ENCODE assay signal across 3 cellular contexts in the genomic region with DNA sequence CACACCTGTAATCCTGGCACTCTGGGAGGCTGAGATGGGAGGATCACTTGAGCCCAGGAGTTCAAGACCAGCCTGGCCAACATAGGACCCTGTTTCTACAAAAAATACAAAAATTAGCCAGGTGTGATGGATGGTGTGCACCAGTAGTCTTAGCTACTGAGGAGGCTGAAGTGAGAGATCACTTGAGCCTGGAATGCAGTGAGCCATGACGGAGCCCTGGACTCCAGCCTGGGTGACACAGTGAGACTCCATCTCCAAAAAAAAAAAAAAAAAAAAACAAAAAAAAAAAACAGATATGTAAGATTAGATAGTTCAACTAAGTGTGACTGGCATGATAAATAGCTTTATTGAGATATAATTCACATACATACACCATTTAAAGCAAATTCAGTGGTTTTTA.
"Had no signal": no experiment of that assay in that cellular context is flagged by ENCODE, and none has a peak within 500 bp of the region (broad histone marks: within the 10 kb centered on the region; RNA-seq: fewer than 3 reads in every experiment).

No MANE protein-coding gene starts in this region.

- H3K4me3 ChIP-seq: GM12878 had no signal

- DNase-seq: GDM1, GF-D8 had no signal
